29 cellular contexts compared by ENCODE assay signal in genomic region chr12:115749485-115749884, GRCh38.
"Had no signal": no experiment of that assay in that cellular context is flagged by ENCODE, and none has a peak within 500 bp of the region (broad histone marks: within the 10 kb centered on the region; RNA-seq: fewer than 3 reads in every experiment).

No MANE protein-coding gene starts in this region.

- H3K27me3 Mint-ChIP-seq: activated CD4-positive, alpha-beta memory T cell treated with anti-CD3 and anti-CD28 coated beads, Interleukin-2, amount 10 ng/mL, durations not matched to agents 7 days and 5 days; activated naive CD8-positive, alpha-beta T cell treated with anti-CD3 and anti-CD28 coated beads for 36 hours; effector memory CD8-positive, alpha-beta T cell had no signal

- H3K9me3 Mint-ChIP-seq: activated CD4-positive, alpha-beta memory T cell treated with anti-CD3 and anti-CD28 coated beads, Interleukin-2, amount 10 ng/mL, durations not matched to agents 7 days and 5 days; activated CD4-positive, alpha-beta T cell treated with anti-CD3 and anti-CD28 coated beads, Interleukin-2, amount 10 ng/mL, durations not matched to agents 24 days and 14 days; activated naive CD8-positive, alpha-beta T cell treated with anti-CD3 and anti-CD28 coated beads for 36 hours; activated naive CD8-positive, alpha-beta T cell treated with anti-CD3 and anti-CD28 coated beads, Interleukin-2, amount 50 U/mL, for 24 hours; activated T-cell treated with anti-CD3 and anti-CD28 coated beads, Interleukin-2, amount 50 U/mL, for 24 hours; activated T-cell treated with anti-CD3 and anti-CD28 coated beads, Interleukin-2, amount 50 U/mL, for 72 hours had no signal

- H3K4me1 ChIP-seq: body of pancreas had no signal

- H3K36me3 ChIP-seq: adrenal gland, esophagus muscularis mucosa had no signal

- H3K27me3 ChIP-seq: adrenal gland, body of pancreas had no signal

- H3K27ac ChIP-seq: body of pancreas, esophagus muscularis mucosa had no signal

- H3K27ac Mint-ChIP-seq: activated CD4-positive, alpha-beta memory T cell treated with anti-CD3 and anti-CD28 coated beads, Interleukin-2, amount 10 ng/mL, durations not matched to agents 7 days and 5 days; activated CD4-positive, alpha-beta T cell treated with anti-CD3 and anti-CD28 coated beads for 36 hours; activated CD4-positive, alpha-beta T cell treated with anti-CD3 and anti-CD28 coated beads, Interleukin-2, amount 10 ng/mL, durations not matched to agents 24 days and 14 days; activated naive CD8-positive, alpha-beta T cell treated with anti-CD3 and anti-CD28 coated beads for 36 hours; activated naive CD8-positive, alpha-beta T cell treated with anti-CD3 and anti-CD28 coated beads, Interleukin-2, amount 50 U/mL, for 24 hours; activated T-cell treated with anti-CD3 and anti-CD28 coated beads, Interleukin-2, amount 50 U/mL, for 24 hours; activated T-cell treated with anti-CD3 and anti-CD28 coated beads, Interleukin-2, amount 50 U/mL, for 72 hours; effector memory CD8-positive, alpha-beta T cell had no signal

- H3K4me3 ChIP-seq: adrenal gland, body of pancreas, esophagus muscularis mucosa had no signal

- H3K4me1 Mint-ChIP-seq: activated CD4-positive, alpha-beta memory T cell treated with anti-CD3 and anti-CD28 coated beads, Interleukin-2, amount 10 ng/mL, durations not matched to agents 7 days and 5 days; activated CD4-positive, alpha-beta T cell treated with anti-CD3 and anti-CD28 coated beads for 36 hours; activated CD4-positive, alpha-beta T cell treated with anti-CD3 and anti-CD28 coated beads, Interleukin-2, amount 10 ng/mL, durations not matched to agents 24 days and 14 days; activated naive CD8-positive, alpha-beta T cell treated with anti-CD3 and anti-CD28 coated beads for 36 hours; activated naive CD8-positive, alpha-beta T cell treated with anti-CD3 and anti-CD28 coated beads, Interleukin-2, amount 50 U/mL, for 24 hours had no signal

- DNase-seq: activated CD4-positive, alpha-beta memory T cell treated with anti-CD3 and anti-CD28 coated beads, Interleukin-2, amount 10 ng/mL, durations not matched to agents 7 days and 5 days; activated CD4-positive, alpha-beta T cell treated with anti-CD3 and anti-CD28 coated beads for 36 hours; activated CD4-positive, alpha-beta T cell treated with anti-CD3 and anti-CD28 coated beads, Interleukin-2, amount 10 ng/mL, durations not matched to agents 24 days and 14 days; activated CD4-positive, alpha-beta T cell treated with anti-CD3 and anti-CD28 coated beads, Interleukin-2, amount 50 U/mL, for 4 hours; activated CD4-positive, CD25-positive, alpha-beta regulatory T cell; activated CD4-positive, CD25-positive, alpha-beta regulatory T cell treated with anti-CD3 and anti-CD28 coated beads, Interleukin-2, amount 50 U/mL, for 72 hours; activated CD8-positive, alpha-beta memory T cell treated with anti-CD3 and anti-CD28 coated beads, Interleukin-2, amount 50 U/mL, for 48 hours; activated effector memory CD4-positive, alpha-beta T cell treated with Interleukin-2 at 50 U/mL for 16 hours; activated gamma-delta T cell treated with Interleukin-2 at 50 U/mL for 16 hours; activated naive CD4-positive, alpha-beta T cell treated with anti-CD3 and anti-CD28 coated beads, Interleukin-2, amount 50 U/mL, for 16 hours; activated naive CD4-positive, alpha-beta T cell treated with Interleukin-2 at 50 U/mL for 16 hours; activated naive CD8-positive, alpha-beta T cell treated with anti-CD3 and anti-CD28 coated beads for 36 hours; activated naive CD8-positive, alpha-beta T cell treated with anti-CD3 and anti-CD28 coated beads, Interleukin-2, amount 50 U/mL, for 24 hours; activated T-cell treated with anti-CD3 and anti-CD28 coated beads for 4 hours; activated T-cell treated with anti-CD3 and anti-CD28 coated beads, Interleukin-2, amount 50 U/mL, for 24 hours; activated T-cell treated with anti-CD3 and anti-CD28 coated beads, Interleukin-2, amount 50 U/mL, for 72 hours; adrenal gland; amygdala; aorta; body of pancreas; caudate nucleus; cortex of kidney; dermis blood vessel endothelial cell; effector CD4-positive, alpha-beta T cell; effector memory CD8-positive, alpha-beta T cell; erythroblast; head of caudate nucleus; T-helper 2 cell had no signal

- ATAC-seq: activated CD4-positive, alpha-beta T cell treated with anti-CD3 and anti-CD28 coated beads for 36 hours; activated naive CD8-positive, alpha-beta T cell treated with anti-CD3 and anti-CD28 coated beads, Interleukin-2, amount 50 U/mL, for 24 hours; activated T-cell treated with anti-CD3 and anti-CD28 coated beads, Interleukin-2, amount 50 U/mL, for 72 hours; body of pancreas; effector memory CD8-positive, alpha-beta T cell had no signal

- H3K36me3 Mint-ChIP-seq: activated naive CD8-positive, alpha-beta T cell treated with anti-CD3 and anti-CD28 coated beads for 36 hours had no signal

- H3K9me3 ChIP-seq: adrenal gland, body of pancreas had no signal

- H3K4me3 Mint-ChIP-seq: activated CD4-positive, alpha-beta memory T cell treated with anti-CD3 and anti-CD28 coated beads, Interleukin-2, amount 10 ng/mL, durations not matched to agents 7 days and 5 days; activated CD4-positive, alpha-beta T cell treated with anti-CD3 and anti-CD28 coated beads for 36 hours; activated CD4-positive, alpha-beta T cell treated with anti-CD3 and anti-CD28 coated beads, Interleukin-2, amount 10 ng/mL, durations not matched to agents 24 days and 14 days; activated naive CD8-positive, alpha-beta T cell treated with anti-CD3 and anti-CD28 coated beads for 36 hours; activated naive CD8-positive, alpha-beta T cell treated with anti-CD3 and anti-CD28 coated beads, Interleukin-2, amount 50 U/mL, for 24 hours; activated T-cell treated with anti-CD3 and anti-CD28 coated beads, Interleukin-2, amount 50 U/mL, for 24 hours; activated T-cell treated with anti-CD3 and anti-CD28 coated beads, Interleukin-2, amount 50 U/mL, for 72 hours; effector memory CD8-positive, alpha-beta T cell had no signal
